ENCODE assay signal across 14 cellular contexts in genomic region chr7:44075296-44076075, GRCh38. TPM values are rescaled to one million over a fixed set of nuclear protein-coding genes. Genes with fewer than 3 reads are reported as not detected.
DNase-seq lines count a peak whose midpoint lies in the region; ATAC-seq, FAIRE-seq and TF ChIP-seq lines count a peak whose summit lies in the region.
"Had no signal": no experiment of that assay in that cellular context is flagged by ENCODE, and none has a peak within 500 bp of the region (broad histone marks: within the 10 kb centered on the region; RNA-seq: fewer than 3 reads in every experiment).

No MANE protein-coding gene starts in this region.

- no peaks in the 10 kb centered on the region for H3K9me3 Mint-ChIP-seq in activated naive CD8-positive, alpha-beta T cell treated with anti-CD3 and anti-CD28 coated beads for 36 hours

- H3K27ac ChIP-seq in psoas muscle: peak overlapping the region; percentile 36
- H3K27ac ChIP-seq: hepatocyte had no signal

- WGBS in psoas muscle, 3 donors: 90 to 91% (median 90%) methylated on average over 17 of the region's 17 CpGs

- H3K4me1 ChIP-seq in psoas muscle: peaks cover 68% of the 10 kb centered on the region

- H3K27me3 ChIP-seq in psoas muscle (ENCODE audit: insufficient read depth in 3 of 3, low read length in 2 of 3): no peaks in the 10 kb centered on the region
- H3K27me3 ChIP-seq: breast epithelium, hepatocyte had no signal

- no peak overlapping the region for H3K4me3 ChIP-seq in psoas muscle
- H3K4me3 ChIP-seq: breast epithelium, hepatocyte, thoracic aorta had no signal

- peaks cover 2 to 75% of the 10 kb centered on the region in 2 donors for H3K36me3 ChIP-seq in psoas muscle (ENCODE audit: insufficient read depth in 1 of 2, low read depth in 1 of 2)
- H3K36me3 ChIP-seq: breast epithelium had no signal

- H3K27ac Mint-ChIP-seq in activated naive CD8-positive, alpha-beta T cell treated with anti-CD3 and anti-CD28 coated beads for 36 hours: peak overlapping the region; percentile 83
- H3K27ac Mint-ChIP-seq: progenitor cell of endocrine pancreas had no signal

- no peak for ATAC-seq in psoas muscle

- intact Hi-C loops in psoas muscle (cut with DNase I): no loop called here

- H3K27me3 Mint-ChIP-seq in activated naive CD8-positive, alpha-beta T cell treated with anti-CD3 and anti-CD28 coated beads for 36 hours: no peaks in the 10 kb centered on the region
- H3K27me3 Mint-ChIP-seq: progenitor cell of endocrine pancreas had no signal

- H3K9me3 ChIP-seq in psoas muscle: no peaks in the 10 kb centered on the region
- H3K9me3 ChIP-seq: breast epithelium, thoracic aorta had no signal

- no peak overlapping the region for H3K4me3 Mint-ChIP-seq in activated naive CD8-positive, alpha-beta T cell treated with anti-CD3 and anti-CD28 coated beads for 36 hours

- H3K4me1 Mint-ChIP-seq in activated naive CD8-positive, alpha-beta T cell treated with anti-CD3 and anti-CD28 coated beads for 36 hours: peaks cover 40% of the 10 kb centered on the region

- FAIRE-seq in HTR-8/SVneo (lab: Jason Lieb, UNC): peak; percentile 63
- FAIRE-seq: endometrium had no signal

- no peak for DNase-seq in HTR-8/SVneo (ENCODE audit: insufficient read length, low spot score)
- DNase-seq in activated naive CD8-positive, alpha-beta T cell treated with anti-CD3 and anti-CD28 coated beads for 36 hours: no peak
- DNase-seq in psoas muscle: no peak
- no peak for DNase-seq in dermis blood vessel endothelial cell
- no peak for DNase-seq in SK-N-DZ (ENCODE audit: low spot score)
- no peak for DNase-seq in anterior cingulate cortex (lab: John Stamatoyannopoulos, UW)
- DNase-seq: DMS 273 treated with DMSO at 0.1 percent for 48 hours, NCI-H1105, NCI-H510A treated with DMSO at 0.1 percent for 48 hours had no signal

- no peak for TF ChIP-seq CTCF in psoas muscle (IDR thresholded peaks at IDR 0.05)

- H3K36me3 Mint-ChIP-seq in activated naive CD8-positive, alpha-beta T cell treated with anti-CD3 and anti-CD28 coated beads for 36 hours: peaks cover 35% of the 10 kb centered on the region

RNA-seq across cellular contexts. Expression of gene POLM, which starts 6.8 kb away (rescaled TPM):
- 10 to 100 TPM; 32.5 to 35.2 TPM for total RNA-seq in activated naive CD8-positive, alpha-beta T cell treated with anti-CD3 and anti-CD28 coated beads for 36 hours
- total RNA-seq in psoas muscle: 10 to 100 TPM in 3 of 4 donors, 1 to 10 TPM in 1; 7.7 to 13.1 (median 10.4) TPM
- polyA plus RNA-seq in psoas muscle: 1 to 10 TPM; 7.1 to 9.6 (median 7.1) TPM
- total RNA-seq in dermis blood vessel endothelial cell: 13.9 and 16.2 TPM in 2 replicates
- 12.0 and 14.9 TPM in 2 replicates for polyA plus RNA-seq in SK-N-DZ (2014; cell fraction: cytosol; rRNA removed)
- 42.3 and 58.7 TPM in 2 replicates for polyA plus RNA-seq in SK-N-DZ (2014; cell fraction: nucleus; rRNA removed)

RNA-seq across cellular contexts. Expression of gene PGAM2, which starts 10.1 kb away (rescaled TPM):
- total RNA-seq in activated naive CD8-positive, alpha-beta T cell treated with anti-CD3 and anti-CD28 coated beads for 36 hours: under 1 TPM; 0.34 to 0.43 TPM
- total RNA-seq in psoas muscle (100 to 1,000 TPM; 214 to 449 (median 298) TPM), dermis blood vessel endothelial cell (0.19 and 0.51 TPM in 2 replicates)
- polyA plus RNA-seq in psoas muscle: 1,000 to 10,000 TPM in 1 of 3 donors, 100 to 1,000 TPM in 2; 285 to 1,581 (median 569) TPM
- 15.5 and 22.9 TPM in 2 replicates for polyA plus RNA-seq in SK-N-DZ (2014; cell fraction: cytosol; rRNA removed)
- polyA plus RNA-seq in SK-N-DZ (2014; cell fraction: nucleus; rRNA removed): 6.3 and 12.6 TPM in 2 replicates
- polyA plus RNA-seq: hepatocyte had no signal

RNA-seq across cellular contexts. Expression of gene AEBP1, which starts 28.7 kb away (rescaled TPM):
- 10 to 100 TPM; 32.6 to 38.3 TPM for total RNA-seq in activated naive CD8-positive, alpha-beta T cell treated with anti-CD3 and anti-CD28 coated beads for 36 hours
- total RNA-seq in psoas muscle: 10 to 100 TPM in 3 of 4 donors, 1 to 10 TPM in 1; 6.9 to 22.0 (median 14.6) TPM
- polyA plus RNA-seq in psoas muscle: 1 to 10 TPM; 2.8 to 7.8 (median 5.9) TPM
- 12.9 and 40.4 TPM in 2 replicates for total RNA-seq in dermis blood vessel endothelial cell
- polyA plus RNA-seq in SK-N-DZ (2014; cell fraction: cytosol; rRNA removed): 7.9 and 10.0 TPM in 2 replicates
- polyA plus RNA-seq in SK-N-DZ (2014; cell fraction: nucleus; rRNA removed): 55.9 and 111 TPM in 2 replicates

RNA-seq across cellular contexts. Expression of gene DBNL, which starts 31.0 kb away (rescaled TPM):
- 100 to 1,000 TPM; 131 to 136 TPM for total RNA-seq in activated naive CD8-positive, alpha-beta T cell treated with anti-CD3 and anti-CD28 coated beads for 36 hours
- total RNA-seq in psoas muscle (10 to 100 TPM; 33.4 to 45.1 (median 38.7) TPM), dermis blood vessel endothelial cell (153 and 182 TPM in 2 replicates)
- 10 to 100 TPM; 35.5 to 66.7 (median 53.0) TPM for polyA plus RNA-seq in psoas muscle
- polyA plus RNA-seq in SK-N-DZ (2014; cell fraction: cytosol; rRNA removed): 81.4 and 90.8 TPM in 2 replicates
- polyA plus RNA-seq in SK-N-DZ (2014; cell fraction: nucleus; rRNA removed): 75.7 and 85.6 TPM in 2 replicates

RNA-seq across cellular contexts. Expression of gene POLD2, which starts 47.9 kb away (rescaled TPM):
- total RNA-seq in activated naive CD8-positive, alpha-beta T cell treated with anti-CD3 and anti-CD28 coated beads for 36 hours: 100 to 1,000 TPM; 287 to 296 TPM
- total RNA-seq in psoas muscle (100 to 1,000 TPM in 3 of 4 donors, 10 to 100 TPM in 1; 79.2 to 127 (median 119) TPM), dermis blood vessel endothelial cell (44.4 and 89.1 TPM in 2 replicates)
- polyA plus RNA-seq in psoas muscle: 10 to 100 TPM; 57.3 to 87.1 (median 81.3) TPM
- polyA plus RNA-seq in SK-N-DZ (2014; cell fraction: cytosol; rRNA removed): 133 and 138 TPM in 2 replicates
- polyA plus RNA-seq in SK-N-DZ (2014; cell fraction: nucleus; rRNA removed): 191 and 245 TPM in 2 replicates

Comparison
In these comparisons a context has a peak if more than half of its experiments do, and no peak if none do; other contexts are left out.
1. RNA of gene PGAM2, which starts 10.1 kb away (total RNA-seq): 214 to 449 TPM in psoas muscle; 0.19 to 0.51 TPM in dermis blood vessel endothelial cell and 0.34 to 0.43 TPM in activated naive CD8-positive, alpha-beta T cell treated with anti-CD3 and anti-CD28 coated beads for 36 hours; every median in the first group is over 100 times any median in the second.